ENCODE assay signal across 14 cellular contexts in the genomic region with DNA sequence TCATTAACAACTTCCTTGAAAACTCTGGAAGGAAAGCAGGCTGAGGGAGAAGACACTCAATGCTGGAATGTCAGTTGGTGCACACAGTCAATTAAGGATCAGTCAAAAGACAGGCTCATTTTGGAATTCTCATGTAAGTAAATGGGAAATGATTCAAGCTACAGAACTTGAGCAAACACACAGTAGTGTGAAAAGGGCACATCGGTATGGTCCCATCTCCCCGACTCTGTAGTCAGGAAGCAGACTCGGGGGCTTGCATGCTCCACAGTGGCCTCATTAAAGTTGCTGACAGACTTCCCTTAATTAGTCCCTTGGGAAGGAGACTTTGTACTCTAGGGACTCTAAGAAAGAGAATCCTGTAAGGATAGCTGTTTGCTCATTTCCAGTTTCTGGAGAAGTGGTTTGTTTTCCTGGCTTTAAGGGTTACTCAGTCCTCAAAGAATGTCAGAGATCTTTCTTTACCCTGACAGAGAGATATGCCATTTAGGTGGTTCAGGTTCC.
DNase-seq lines count a peak whose midpoint lies in the region; ATAC-seq and TF ChIP-seq lines count a peak whose summit lies in the region.
"Had no signal": no experiment of that assay in that cellular context is flagged by ENCODE, and none has a peak within 500 bp of the region (broad histone marks: within the 10 kb centered on the region; RNA-seq: fewer than 3 reads in every experiment).

No MANE protein-coding gene starts in this region.

- H3K4me1 Mint-ChIP-seq in CD14-positive monocyte: no peaks in the 10 kb centered on the region
- H3K4me1 Mint-ChIP-seq: naive thymus-derived CD4-positive, alpha-beta T cell had no signal

- H3K4me1 ChIP-seq in iPS-18a (ENCODE audit: control insufficient read depth, low read depth, low read length): peaks cover 22% of the 10 kb centered on the region
- no peaks in the 10 kb centered on the region for H3K4me1 ChIP-seq in ovary (ENCODE audit: insufficient read depth)
- H3K4me1 ChIP-seq: esophagus squamous epithelium, Peyer's patch had no signal

- intact Hi-C loops in CD14-positive monocyte (cut with micrococcal nuclease): no loop called here
- intact Hi-C loops in ovary (cut with DNase I): no loop called here

- in situ Hi-C loops in ACHN (cut with HindIII; ENCODE audit: low pct_ligation_motif_present, low pct_unique_long_range_greater_than_20kb, low sequenced_read_pairs): no loop called here

- peaks cover 0 to 4% (median 2%) of the 10 kb centered on the region in 3 donors for H3K27me3 Mint-ChIP-seq in CD14-positive monocyte (ENCODE audit: low read depth in 3 of 3)

- H3K36me3 Mint-ChIP-seq in CD14-positive monocyte: no peaks in the 10 kb centered on the region
- H3K36me3 Mint-ChIP-seq: activated CD4-positive, alpha-beta memory T cell treated with anti-CD3 and anti-CD28 coated beads for 36 hours; naive thymus-derived CD4-positive, alpha-beta T cell had no signal

- no peak overlapping the region for H3K9ac ChIP-seq in iPS-18a (ENCODE audit: low read length)

- no peaks in the 10 kb centered on the region for H3K9me3 ChIP-seq in iPS-18a (ENCODE audit: control insufficient read depth, low read depth, low read length)
- H3K9me3 ChIP-seq in ovary: no peaks in the 10 kb centered on the region
- H3K9me3 ChIP-seq: esophagus squamous epithelium, Peyer's patch had no signal

- H3K27ac ChIP-seq in iPS-18a (ENCODE audit: low read length): no peak overlapping the region
- H3K27ac ChIP-seq in ovary: no peak overlapping the region
- H3K27ac ChIP-seq: esophagus squamous epithelium, Peyer's patch had no signal

- 48 to 66% (median 58%) methylated on average over 3 of the region's 3 CpGs for WGBS in ovary, 3 donors

- DNase-seq in ACHN (peak; percentile 24), HT1080 (ENCODE audit: low read depth) (peak; percentile 70), amniotic epithelial cell (ENCODE audit: low read depth) (peak; percentile 69), CD14-positive monocyte (ENCODE audit: low spot score) (no peak), ovary (no peak), pons (ENCODE audit: low spot score) (no peak)
- DNase-seq: activated CD4-positive, alpha-beta memory T cell treated with anti-CD3 and anti-CD28 coated beads for 36 hours; esophagus squamous epithelium; naive thymus-derived CD4-positive, alpha-beta T cell; NCI-H1105; Peyer's patch; stimulated activated CD4-positive, alpha-beta T cell treated with anti-CD3 and anti-CD28 coated beads, Interleukin-4, amount 100 ng/mL, for 1 hour had no signal

- H3K27me3 ChIP-seq in iPS-18a (ENCODE audit: control insufficient read depth, insufficient read depth, low read length) (no peaks in the 10 kb centered on the region), ovary (no peaks in the 10 kb centered on the region)
- H3K27me3 ChIP-seq: esophagus squamous epithelium, Peyer's patch had no signal

- H3K4me3 Mint-ChIP-seq in CD14-positive monocyte: no peak overlapping the region
- H3K4me3 Mint-ChIP-seq: activated CD4-positive, alpha-beta memory T cell treated with anti-CD3 and anti-CD28 coated beads for 36 hours; naive thymus-derived CD4-positive, alpha-beta T cell had no signal

- H3K9me3 Mint-ChIP-seq in CD14-positive monocyte: peaks cover 0 to 10% (median 5%) of the 10 kb centered on the region in 7 donors
- H3K9me3 Mint-ChIP-seq: activated CD4-positive, alpha-beta memory T cell treated with anti-CD3 and anti-CD28 coated beads for 36 hours had no signal

- H3K36me3 ChIP-seq in iPS-18a (ENCODE audit: control insufficient read depth, low read depth, low read length) (no peaks in the 10 kb centered on the region), ovary (no peaks in the 10 kb centered on the region)
- H3K36me3 ChIP-seq: esophagus squamous epithelium, Peyer's patch had no signal

- ATAC-seq in HG03354 (IDR thresholded peaks at IDR 0.05; ENCODE audit: poor library complexity, severe bottlenecking, unreplicated experiment): no peak
- ATAC-seq: naive thymus-derived CD4-positive, alpha-beta T cell had no signal

- H3K4me3 ChIP-seq in iPS-18a (ENCODE audit: low read length): peak overlapping the region; percentile 28
- H3K4me3 ChIP-seq in ovary: no peak overlapping the region
- H3K4me3 ChIP-seq: esophagus squamous epithelium, Peyer's patch had no signal

- TF ChIP-seq POLR2A in ovary (IDR thresholded peaks at IDR 0.05): no peak

- no peak for TF ChIP-seq CTCF in CD14-positive monocyte (IDR thresholded peaks at IDR 0.05)
- no peak for TF ChIP-seq CTCF in ovary (IDR thresholded peaks at IDR 0.05)

- TF ChIP-seq EP300 in ovary (IDR thresholded peaks at IDR 0.05): no peak

- H3K27ac Mint-ChIP-seq in CD14-positive monocyte: no peak overlapping the region
- H3K27ac Mint-ChIP-seq: activated CD4-positive, alpha-beta memory T cell treated with anti-CD3 and anti-CD28 coated beads for 36 hours; naive thymus-derived CD4-positive, alpha-beta T cell had no signal

Comparison
In these comparisons a context has a peak if more than half of its experiments do, and no peak if none do; other contexts are left out.
1. DNase-seq: peak in ACHN (single experiment), HT1080 (single experiment) and amniotic epithelial cell (single experiment); none in CD14-positive monocyte (single experiment), ovary (0 of 5) and pons (single experiment).